8 cellular contexts compared by ENCODE assay signal in the genomic region with DNA sequence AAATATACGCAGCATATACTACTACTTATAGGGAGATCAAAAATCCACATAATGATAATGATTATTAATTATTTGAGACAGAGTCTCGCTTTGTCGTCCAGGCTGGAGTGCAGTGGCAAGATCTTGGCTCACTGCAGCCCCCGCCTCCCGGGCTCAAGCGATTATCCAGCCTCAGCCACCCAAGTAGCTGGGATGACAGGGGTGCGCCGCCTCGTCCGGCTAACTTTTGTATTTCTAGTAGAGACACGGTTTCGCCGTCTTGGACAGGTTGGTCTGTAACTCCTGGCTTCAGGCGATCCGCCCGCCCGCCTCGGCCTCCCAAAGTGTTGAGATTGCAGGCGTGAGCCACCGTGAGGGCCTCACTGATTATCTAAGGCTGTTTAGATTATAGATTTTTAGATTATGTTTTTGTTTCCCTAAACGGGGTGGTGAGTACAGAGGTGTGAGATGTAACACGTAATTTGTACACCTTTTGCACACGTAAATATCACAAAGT. TPM values are rescaled to one million over a fixed set of nuclear protein-coding genes. Genes with fewer than 3 reads are reported as not detected.
A peak's percentile ranks its signal among the peaks of the same experiment; 100 is the strongest.
DNase-seq lines count a peak whose midpoint lies in the region; FAIRE-seq and TF ChIP-seq lines count a peak whose summit lies in the region.

No MANE protein-coding gene starts in this region.

- no peaks in the 10 kb centered on the region for H3K9me3 Mint-ChIP-seq in HFFc6
- H3K9me3 Mint-ChIP-seq in activated CD4-positive, alpha-beta memory T cell treated with anti-CD3 and anti-CD28 coated beads, Interleukin-2, amount 10 ng/mL, durations not matched to agents 7 days and 5 days, result no peaks in the 10 kb centered on the region

- peaks cover 0 to 26% of the 10 kb centered on the region in 2 donors for H3K4me1 ChIP-seq in right atrium auricular region

- H3K27me3 ChIP-seq in right atrium auricular region, result no peaks in the 10 kb centered on the region

- no peaks in the 10 kb centered on the region for H3K9me3 ChIP-seq in right atrium auricular region

- peak overlapping the region; percentile 69 to 80 for H3K27ac ChIP-seq in right atrium auricular region
- H3K27ac ChIP-seq in skin epidermis, result peak overlapping the region in 12 of 21 experiments; percentile 18 to 93 (median 46)

- H3K4me1 Mint-ChIP-seq in HFFc6 (ENCODE audit: low read depth), result peaks cover 30% of the 10 kb centered on the region
- peaks cover 37% of the 10 kb centered on the region for H3K4me1 Mint-ChIP-seq in activated CD4-positive, alpha-beta memory T cell treated with anti-CD3 and anti-CD28 coated beads, Interleukin-2, amount 10 ng/mL, durations not matched to agents 7 days and 5 days

- DNase-seq in HFFc6 (no peak), right atrium auricular region (ENCODE audit: low spot score) (no peak), DMS114 treated with DMSO at 0.1 percent for 48 hours (lab: John Stamatoyannopoulos, UW; ENCODE audit: unreplicated experiment) (no peak), middle frontal gyrus (ENCODE audit: extremely low spot score, low spot score) (no peak), NCI-H2196 treated with DMSO at 0.1 percent for 48 hours (lab: John Stamatoyannopoulos, UW; ENCODE audit: unreplicated experiment) (no peak), urothelium cell line (ENCODE audit: low spot score) (no peak)
- DNase-seq in activated CD4-positive, alpha-beta memory T cell treated with anti-CD3 and anti-CD28 coated beads, Interleukin-2, amount 10 ng/mL, durations not matched to agents 7 days and 5 days, result no peak

- H3K36me3 Mint-ChIP-seq in HFFc6 (ENCODE audit: low read depth), result no peaks in the 10 kb centered on the region
- H3K36me3 Mint-ChIP-seq in activated CD4-positive, alpha-beta memory T cell treated with anti-CD3 and anti-CD28 coated beads, Interleukin-2, amount 10 ng/mL, durations not matched to agents 7 days and 5 days (ENCODE audit: low read depth), result peaks cover 5% of the 10 kb centered on the region

- H3K27ac Mint-ChIP-seq in HFFc6, result peak overlapping the region; percentile 73
- H3K27ac Mint-ChIP-seq in activated CD4-positive, alpha-beta memory T cell treated with anti-CD3 and anti-CD28 coated beads, Interleukin-2, amount 10 ng/mL, durations not matched to agents 7 days and 5 days, result peak overlapping the region; percentile 50

- CTCF ChIA-PET in activated CD4-positive, alpha-beta memory T cell treated with anti-CD3 and anti-CD28 coated beads, Interleukin-2, amount 10 ng/mL, durations not matched to agents 7 days and 5 days (lab: Charles Lee), result interaction anchor here (1.5 kb wide), 1 partner anchor 35 kb away, joined by 5 read pairs; no protein-coding TSS in a partner anchor

- POLR2A ChIA-PET in activated CD4-positive, alpha-beta memory T cell treated with anti-CD3 and anti-CD28 coated beads, Interleukin-2, amount 10 ng/mL, durations not matched to agents 7 days and 5 days (lab: Charles Lee), result interaction anchor here (0.6 to 1.1 kb wide), 4 partner anchors 11 to 305 kb away, joined by 3 to 5 read pairs (median 4); no protein-coding TSS in a partner anchor

- no peak for FAIRE-seq in urothelium cell line (lab: Jason Lieb, UNC)

- H3K4me3 ChIP-seq in right atrium auricular region (no peak overlapping the region), skin epidermis (peak overlapping the region in 5 of 7 experiments; percentile 60 to 90 (median 65))

- TF ChIP-seq CTCF in HFFc6 (IDR thresholded peaks at IDR 0.05), result no peak
- TF ChIP-seq CTCF in right atrium auricular region (IDR thresholded peaks at IDR 0.05), result no peak

- H3K4me3 Mint-ChIP-seq in HFFc6, result peak overlapping the region; percentile 24; the same call in 1 of the 2 replicates
- H3K4me3 Mint-ChIP-seq in activated CD4-positive, alpha-beta memory T cell treated with anti-CD3 and anti-CD28 coated beads, Interleukin-2, amount 10 ng/mL, durations not matched to agents 7 days and 5 days, result peak overlapping the region; percentile 66

- H3K36me3 ChIP-seq in right atrium auricular region, result no peaks in the 10 kb centered on the region

- H3K27me3 Mint-ChIP-seq in HFFc6 (ENCODE audit: insufficient read depth), result no peaks in the 10 kb centered on the region
- no peaks in the 10 kb centered on the region for H3K27me3 Mint-ChIP-seq in activated CD4-positive, alpha-beta memory T cell treated with anti-CD3 and anti-CD28 coated beads, Interleukin-2, amount 10 ng/mL, durations not matched to agents 7 days and 5 days

RNA-seq across cellular contexts. Expression of a gene that starts 0.5 kb away (rescaled TPM):
- total RNA-seq in HFFc6 (2021; fragmentation: NEBNext Ultra II Directional; extraction: Animal tissue kit (Norgen Biotek cat#: 25700)), result 1 to 10 TPM; 3.3 to 4.7 (median 4.0) TPM
- 1 to 10 TPM; 2.6 to 3.0 TPM for total RNA-seq in activated CD4-positive, alpha-beta memory T cell treated with anti-CD3 and anti-CD28 coated beads, Interleukin-2, amount 10 ng/mL, durations not matched to agents 7 days and 5 days
- total RNA-seq in right atrium auricular region, result 10 to 100 TPM; 10.9 to 16.4 TPM

RNA-seq across cellular contexts. Expression of a gene that starts 50.0 kb away (rescaled TPM):
- total RNA-seq in HFFc6 (2021; fragmentation: NEBNext Ultra II Directional; extraction: Animal tissue kit (Norgen Biotek cat#: 25700)), result 10 to 100 TPM; 10.5 to 14.0 (median 11.2) TPM
- total RNA-seq in activated CD4-positive, alpha-beta memory T cell treated with anti-CD3 and anti-CD28 coated beads, Interleukin-2, amount 10 ng/mL, durations not matched to agents 7 days and 5 days, result 10 to 100 TPM; 12.4 to 13.4 TPM
- total RNA-seq in right atrium auricular region, result 10 to 100 TPM; 17.2 to 18.6 TPM

Comparison
In these comparisons a context has a peak if more than half of its experiments do, and no peak if none do; other contexts are left out.
1. H3K4me3 ChIP-seq: peak in skin epidermis (5 of 7); none in right atrium auricular region (0 of 2).